In the genomic region with DNA sequence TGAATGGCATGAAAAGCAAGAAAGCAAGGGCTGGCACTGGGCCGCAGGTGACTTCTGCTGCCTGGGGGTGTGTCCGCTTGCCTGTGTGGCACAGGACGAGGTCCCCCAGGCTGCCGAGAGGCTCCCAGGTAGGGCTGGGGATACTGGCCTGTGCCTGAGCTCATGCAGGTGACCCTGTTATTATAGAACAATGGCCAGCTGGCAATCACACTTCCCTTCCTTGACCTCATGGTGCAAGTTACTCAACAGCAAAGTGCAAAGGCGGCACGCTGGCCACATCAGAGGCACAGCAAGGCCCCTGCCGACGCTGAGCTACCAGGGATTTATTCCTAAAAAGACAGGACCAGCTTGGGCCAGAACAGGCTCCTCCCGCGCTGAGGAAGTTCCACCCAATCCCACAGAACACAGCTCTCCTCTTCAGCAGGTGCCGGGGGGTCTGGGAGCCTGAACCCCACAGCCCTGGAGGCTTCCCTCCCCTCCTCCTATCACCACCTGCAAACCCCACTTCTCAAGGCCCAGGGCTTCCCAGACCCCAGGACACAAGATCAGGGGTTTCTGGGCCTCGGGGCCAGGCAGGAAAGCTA, we compare ENCODE assay signal across 1 cellular context.
TF ChIP-seq lines count a peak whose summit lies in the region.

No MANE protein-coding gene starts in this region.

TF ChIP-seq in HepG2, 621 proteins besides CTCF, POLR2A, EP300 and RAD21 (continued from another document):
- no peak for TF ChIP-seq ZNF362 (CRISPR knock-in tag; IDR thresholded peaks at IDR 0.05; ENCODE audit: borderline replicate concordance)
- peak; percentile 97 for TF ChIP-seq SOX5 (CRISPR knock-in tag; IDR thresholded peaks at IDR 0.05; ENCODE audit: borderline replicate concordance)
- peak; percentile 87 for TF ChIP-seq CBFB (CRISPR knock-in tag; IDR thresholded peaks at IDR 0.05)
- peak; percentile 15; the same call in 1 of the 2 replicates for TF ChIP-seq CREM (IDR thresholded peaks at IDR 0.05)
- no peak for TF ChIP-seq CREM (CRISPR knock-in tag; IDR thresholded peaks at IDR 0.05)
- TF ChIP-seq MAX (IDR thresholded peaks at IDR 0.05) = peak; percentile 69
- TF ChIP-seq ZBTB7B (CRISPR knock-in tag; IDR thresholded peaks at IDR 0.05) = 0 out of 2 replicates have a peak, but pooled peaks have one; percentile 19
- TF ChIP-seq HOXA3 (CRISPR knock-in tag; IDR thresholded peaks at IDR 0.05) = peak; percentile 9; the same call in 1 of the 2 replicates
- peak; percentile 74 for TF ChIP-seq NR2F6 (IDR thresholded peaks at IDR 0.05)
- peak; percentile 74 for TF ChIP-seq NR2F6 (CRISPR knock-in tag; IDR thresholded peaks at IDR 0.05)
